ENCODE assay signal across 10 cellular contexts in genomic region chr6:158629376-158630221, GRCh38. TPM values are rescaled to one million over a fixed set of nuclear protein-coding genes. Genes with fewer than 3 reads are reported as not detected.
A peak's percentile ranks its signal among the peaks of the same experiment; 100 is the strongest.
DNase-seq lines count a peak whose midpoint lies in the region; ATAC-seq and TF ChIP-seq lines count a peak whose summit lies in the region.
"Had no signal": no experiment of that assay in that cellular context is flagged by ENCODE, and none has a peak within 500 bp of the region (broad histone marks: within the 10 kb centered on the region; RNA-seq: fewer than 3 reads in every experiment).

No MANE protein-coding gene starts in this region.

- no peak overlapping the region for H2BK5ac ChIP-seq in H9 (ENCODE audit: insufficient read length, low read length)

- no peak overlapping the region for H4K91ac ChIP-seq in H9 (ENCODE audit: insufficient read length, low read depth, low read length)

- no peak overlapping the region for H2BK20ac ChIP-seq in H9 (ENCODE audit: low read depth, low read length, poor library complexity, severe bottlenecking)

- no peak overlapping the region for H3K4ac ChIP-seq in H9 (ENCODE audit: low read depth, low read length)

- H3K23ac ChIP-seq in H9 (ENCODE audit: insufficient read length, low read depth, low read length), result no peak overlapping the region

- H3K27ac Mint-ChIP-seq in H9, result peak overlapping the region in 1 of 3 experiments; percentile 64; a peak in 2 of 7 replicates

- no peaks in the 10 kb centered on the region for H3K27me3 Mint-ChIP-seq in H9 (ENCODE audit: low read depth)

- H3K27ac ChIP-seq in 22Rv1, result peak overlapping the region; percentile 31; the same call in 1 of the 2 replicates
- no peak overlapping the region for H3K27ac ChIP-seq in H9 (ENCODE audit: insufficient read length, low read depth, low read length)
- peak overlapping the region; percentile 14 for H3K27ac ChIP-seq in right cardiac atrium (ENCODE audit: low read length)
- H3K27ac ChIP-seq in spleen, result peak overlapping the region in 2 of 8 donors; percentile 4 to 69

- H2AFZ ChIP-seq in H9 (ENCODE audit: low read length), result no peak overlapping the region

- no peak overlapping the region for H3K9ac ChIP-seq in H9 (ENCODE audit: extremely low read depth, insufficient read length, low read length)

- no peak overlapping the region for H3T11ph ChIP-seq in H9 (ENCODE audit: low read length)

- no peak overlapping the region for H2BK12ac ChIP-seq in H9 (ENCODE audit: insufficient read length, low read depth, low read length)

- H4K8ac ChIP-seq in H9 (replicated peaks; ENCODE audit: insufficient read length, low read depth, low read length), result no peak overlapping the region

- H3K4me1 ChIP-seq in H9 (ENCODE audit: insufficient read depth, low read length) (no peaks in the 10 kb centered on the region), right cardiac atrium (ENCODE audit: control insufficient read depth, insufficient read depth, low read length) (peaks cover 16% of the 10 kb centered on the region), spleen (peaks cover 0 to 27% (median 15%) of the 10 kb centered on the region in 6 donors)

- DNase-seq in H9, result peak; percentile 63
- DNase-seq in activated CD8-positive, alpha-beta memory T cell treated with anti-CD3 and anti-CD28 coated beads, Interleukin-2, amount 50 U/mL, for 4 hours, result peak; percentile 44
- DNase-seq in right cardiac atrium, result peak in 2 of 3 donors; percentile 65 to 71
- DNase-seq in COLO829 (ENCODE audit: low spot score), result no peak
- DNase-seq in NCI-H2196 treated with DMSO at 0.1 percent for 48 hours (lab: John Stamatoyannopoulos, UW; ENCODE audit: unreplicated experiment), result no peak
- no peak for DNase-seq in spleen
- no peak for DNase-seq in EL
- DNase-seq: NCI-H2227 treated with DMSO at 0.1 percent for 48 hours had no signal

- no peak overlapping the region for H4K5ac ChIP-seq in H9 (ENCODE audit: insufficient read length, low read depth, low read length)

- no peaks in the 10 kb centered on the region for H3K23me2 ChIP-seq in H9 (ENCODE audit: insufficient read length, low read depth, low read length, poor library complexity, severe bottlenecking)

- no peaks in the 10 kb centered on the region for H3K9me3 Mint-ChIP-seq in H9

- TF ChIP-seq CTCF in 22Rv1 (IDR thresholded peaks at IDR 0.05) (peak; percentile 68), H9 (conservative IDR thresholded peaks at IDR 0.05) (peak; percentile 59; the same call in 2 of the 3 replicates), spleen (IDR thresholded peaks at IDR 0.05 in 8 of 11, conservative IDR thresholded peaks at IDR 0.05 in 3 of 11) (peak in 3 of 11 experiments; percentile 14 to 28 (median 22))

- ATAC-seq in right cardiac atrium, result no peak

- H3K18ac ChIP-seq in H9 (ENCODE audit: insufficient read length, low read depth, low read length), result no peak overlapping the region

- peaks cover 0 to 100% (median 49%) of the 10 kb centered on the region in 6 donors for H3K36me3 ChIP-seq in spleen

- no peak overlapping the region for H3K14ac ChIP-seq in H9 (ENCODE audit: insufficient read depth, low read length)

- no peak overlapping the region for H2AK5ac ChIP-seq in H9 (ENCODE audit: insufficient read length, low read length)

- H3K27me3 ChIP-seq in H9 (ENCODE audit: insufficient read depth, low read length) (no peaks in the 10 kb centered on the region), right cardiac atrium (ENCODE audit: control insufficient read depth, insufficient read depth) (no peaks in the 10 kb centered on the region), spleen (replicated peaks in 1 of 7) (no peaks in the 10 kb centered on the region)
- H3K27me3 ChIP-seq: vagina had no signal

- peaks cover 23 to 65% (median 55%) of the 10 kb centered on the region in 3 experiments; a peak in 6 of 7 replicates for H3K36me3 Mint-ChIP-seq in H9 (ENCODE audit: insufficient read depth in 1 of 3, low read depth in 3 of 3)

- H2BK120ac ChIP-seq in H9 (ENCODE audit: low read depth, low read length, poor library complexity, severe bottlenecking), result no peak overlapping the region

- H3K4me1 Mint-ChIP-seq in H9, result peaks cover 15 to 21% of the 10 kb centered on the region in 2 experiments

- no peak overlapping the region for H3K56ac ChIP-seq in H9 (ENCODE audit: insufficient read length, low read depth, low read length)

- H3K4me3 ChIP-seq in right cardiac atrium (ENCODE audit: low read length), result no peak overlapping the region
- no peak overlapping the region for H3K4me3 ChIP-seq in spleen
- H3K4me3 ChIP-seq: vagina had no signal

- intact Hi-C loops in right cardiac atrium (cut with DNase I) (no loop called here), spleen (cut with DNase I; ENCODE audit: low total_unique reads) (no loop called here)

- H4K20me1 ChIP-seq in H9 (ENCODE audit: control insufficient read depth, insufficient read depth, insufficient read length), result no peaks in the 10 kb centered on the region

- no CpG with 5 or more reads among the region's 20 CpGs for WGBS in H9 (ENCODE audit: extremely low coverage, insufficient read length, low lambda C conversion rate)
- 79% methylated on average over 20 of the region's 20 CpGs for WGBS in right cardiac atrium
- WGBS in spleen, 5 donors, result 88 to 92% (median 91%) methylated on average over 20 of the region's 20 CpGs

- H3K4me3 Mint-ChIP-seq in H9, result no peak overlapping the region

- H2BK15ac ChIP-seq in H9 (ENCODE audit: low read depth, low read length), result no peak overlapping the region

- no peaks in the 10 kb centered on the region for H3K79me1 ChIP-seq in H9 (ENCODE audit: insufficient read depth, low read depth, low read length, poor library complexity, severe bottlenecking)

- TF ChIP-seq POLR2A in spleen (IDR thresholded peaks at IDR 0.05), result no peak

- H3K9me3 ChIP-seq in H9 (ENCODE audit: control insufficient read depth, low read depth, low read length) (no peaks in the 10 kb centered on the region), right cardiac atrium (ENCODE audit: control insufficient read depth, low read length) (no peaks in the 10 kb centered on the region), spleen (no peaks in the 10 kb centered on the region)
- H3K9me3 ChIP-seq: vagina had no signal

- H3K79me2 ChIP-seq in H9 (ENCODE audit: insufficient read depth, low read length), result no peaks in the 10 kb centered on the region

- no peak overlapping the region for H3K4me2 ChIP-seq in H9 (ENCODE audit: insufficient read depth, insufficient read length, low read length)

RNA-seq across cellular contexts. Expression of gene DYNLT1, which starts 14.9 kb away (rescaled TPM):
- total RNA-seq in H9 (2021), result 105 and 117 TPM in 2 replicates
- 100 to 1,000 TPM in 3 of 4 donors, 10 to 100 TPM in 1; 97.7 to 115 (median 105) TPM for total RNA-seq in right cardiac atrium
- polyA plus RNA-seq in right cardiac atrium, result 148 TPM
- 10 to 100 TPM; 61.3 to 91.3 (median 71.3) TPM for total RNA-seq in spleen
- 100 to 1,000 TPM in 2 of 3 donors, 10 to 100 TPM in 1; 81.8 to 131 (median 126) TPM for polyA plus RNA-seq in spleen

RNA-seq across cellular contexts. Expression of gene SYTL3, which starts 20.3 kb away (rescaled TPM):
- total RNA-seq in H9 (2021) (0.09 and 0.20 TPM in 2 replicates), right cardiac atrium (10 to 100 TPM in 2 of 4 donors, 1 to 10 TPM in 2; 5.1 to 10.4 (median 10.0) TPM), spleen (10 to 100 TPM; 13.2 to 48.3 (median 19.5) TPM)
- polyA plus RNA-seq in right cardiac atrium (5.0 TPM), spleen (1 to 10 TPM; 5.9 to 8.5 (median 6.4) TPM)

Comparison
In these comparisons a context has a peak if more than half of its experiments do, and no peak if none do; other contexts are left out.
1. DNase-seq: peak in H9 (single experiment), activated CD8-positive, alpha-beta memory T cell treated with anti-CD3 and anti-CD28 coated beads, Interleukin-2, amount 50 U/mL, for 4 hours (single experiment) and right cardiac atrium (2 of 3); none in COLO829 (single experiment), NCI-H2196 treated with DMSO at 0.1 percent for 48 hours (single experiment), spleen (single experiment) and EL (single experiment).